8 cellular contexts compared by ENCODE assay signal in genomic region chr19:47240996-47241918, GRCh38. TPM values are rescaled to one million over a fixed set of nuclear protein-coding genes. Genes with fewer than 3 reads are reported as not detected.
DNase-seq lines count a peak whose midpoint lies in the region; ATAC-seq, FAIRE-seq and TF ChIP-seq lines count a peak whose summit lies in the region.

No MANE protein-coding gene starts in this region.

- H3K36me3 ChIP-seq in MG63 (peaks cover 2% of the 10 kb centered on the region; the same call in 1 of the 2 replicates), iPS-15b (ENCODE audit: control insufficient read depth, insufficient read depth, low read length) (no peaks in the 10 kb centered on the region)

- in situ Hi-C loops in Caki2 (cut with HindIII; ENCODE audit: low pct_unique_long_range_greater_than_20kb, low sequenced_read_pairs): no loop called here

- H3K9me3 Mint-ChIP-seq in T-helper 2 cell treated with Interferon-gamma antibody and Interleukin-4, amounts not matched to agents 5 μg/mL and 100 μg/mL, for 36 hours: no peaks in the 10 kb centered on the region

- peak overlapping the region; percentile 37 for H3K4me3 Mint-ChIP-seq in T-helper 2 cell treated with Interferon-gamma antibody and Interleukin-4, amounts not matched to agents 5 μg/mL and 100 μg/mL, for 36 hours

- H3K27me3 ChIP-seq in MG63: no peaks in the 10 kb centered on the region
- H3K27me3 ChIP-seq in iPS-15b (ENCODE audit: control insufficient read depth, insufficient read depth, low read length): peaks cover 37% of the 10 kb centered on the region

- H3K27ac Mint-ChIP-seq in T-helper 2 cell treated with Interferon-gamma antibody and Interleukin-4, amounts not matched to agents 5 μg/mL and 100 μg/mL, for 36 hours: no peak overlapping the region

- no peak overlapping the region for H3K9ac ChIP-seq in iPS-15b (ENCODE audit: low read depth, low read length)

- H3K4me1 Mint-ChIP-seq in T-helper 2 cell treated with Interferon-gamma antibody and Interleukin-4, amounts not matched to agents 5 μg/mL and 100 μg/mL, for 36 hours (ENCODE audit: low read depth): peaks cover 22% of the 10 kb centered on the region

- DNase-seq in Caki2 (ENCODE audit: low read depth) (peak; percentile 73), MG63 (peak; percentile 70), amniotic stem cell (lab: John Stamatoyannopoulos, UW) (peak; percentile 64), D721Med (ENCODE audit: insufficient read length, low spot score) (no peak)
- peak; percentile 73 for DNase-seq in T-helper 2 cell treated with Interferon-gamma antibody and Interleukin-4, amounts not matched to agents 5 μg/mL and 100 μg/mL, for 36 hours (ENCODE audit: low spot score)
- DNase-seq in stimulated activated CD4-positive, alpha-beta T cell treated with anti-CD3 and anti-CD28 coated beads, Interleukin-1b, Interleukin-23, amount 100 ng/mL, for 24 hours (ENCODE audit: low read depth in 4 of 4, low spot score in 1 of 4): peak; percentile 72 to 81 (median 78)

- peaks cover 6% of the 10 kb centered on the region for H3K4me1 ChIP-seq in iPS-15b (ENCODE audit: control insufficient read depth, insufficient read depth, low read length)

- no peaks in the 10 kb centered on the region for H3K9me3 ChIP-seq in MG63
- H3K9me3 ChIP-seq in iPS-15b (ENCODE audit: control insufficient read depth, insufficient read depth, low read length): no peaks in the 10 kb centered on the region

- no peak overlapping the region for H3K4me3 ChIP-seq in MG63
- peak overlapping the region; percentile 52 for H3K4me3 ChIP-seq in iPS-15b (ENCODE audit: low read depth, low read length)

- H3K27me3 Mint-ChIP-seq in T-helper 2 cell treated with Interferon-gamma antibody and Interleukin-4, amounts not matched to agents 5 μg/mL and 100 μg/mL, for 36 hours (ENCODE audit: low read depth): peaks cover 4% of the 10 kb centered on the region

- peaks cover 3% of the 10 kb centered on the region for H3K36me3 Mint-ChIP-seq in T-helper 2 cell treated with Interferon-gamma antibody and Interleukin-4, amounts not matched to agents 5 μg/mL and 100 μg/mL, for 36 hours (ENCODE audit: low read depth)

- no peak for FAIRE-seq in D721Med (lab: Jason Lieb, UNC)

- TF ChIP-seq CTCF in D721Med (IDR thresholded peaks at IDR 0.05; ENCODE audit: insufficient read depth, missing control alignments): no peak

- ATAC-seq in HG02763 (IDR thresholded peaks at IDR 0.05; ENCODE audit: unreplicated experiment): no peak

RNA-seq across cellular contexts. Expression of gene BBC3, which starts 10.3 kb away (rescaled TPM):
- 40.8 and 41.7 TPM in 2 replicates for total RNA-seq in Caki2 (2014; rRNA removed; shearing (Covaris generic); ENCODE audit: low replicate concordance)
- total RNA-seq in MG63 (2014; rRNA removed; shearing (Covaris generic); ENCODE audit: low replicate concordance): 14.7 and 38.8 TPM in 2 replicates

RNA-seq across cellular contexts. Expression of gene CCDC9, which starts 15.1 kb away (rescaled TPM):
- total RNA-seq in Caki2 (2014; rRNA removed; shearing (Covaris generic); ENCODE audit: low replicate concordance): 26.4 and 28.8 TPM in 2 replicates
- total RNA-seq in MG63 (2014; rRNA removed; shearing (Covaris generic); ENCODE audit: low replicate concordance): 17.5 and 22.9 TPM in 2 replicates

RNA-seq across cellular contexts. Expression of gene INAFM1, which starts 33.4 kb away (rescaled TPM):
- 2.4 and 5.0 TPM in 2 replicates for total RNA-seq in Caki2 (2014; rRNA removed; shearing (Covaris generic); ENCODE audit: low replicate concordance)
- 5.5 TPM in 1 of 2 replicates, not detected in the other for total RNA-seq in MG63 (2014; rRNA removed; shearing (Covaris generic); ENCODE audit: low replicate concordance)
